2 cellular contexts compared by ENCODE assay signal in genomic region chr3:184290331-184290730, GRCh38.
TF ChIP-seq lines count a peak whose summit lies in the region.

No MANE protein-coding gene starts in this region.

TF ChIP-seq in GM23338, 12 proteins besides CTCF, POLR2A, EP300 and RAD21:
- no peak for TF ChIP-seq ZNF462 (CRISPR knock-in tag; IDR thresholded peaks at IDR 0.05)
- no peak for TF ChIP-seq NANOG (IDR thresholded peaks at IDR 0.05; ENCODE audit: borderline replicate concordance)
- TF ChIP-seq ETS1 (IDR thresholded peaks at IDR 0.05), result no peak
- TF ChIP-seq JUNB (IDR thresholded peaks at IDR 0.05; ENCODE audit: unreplicated experiment), result no peak
- TF ChIP-seq STAT1 (IDR thresholded peaks at IDR 0.05; ENCODE audit: unreplicated experiment), result no peak
- no peak for TF ChIP-seq EZH2 (IDR thresholded peaks at IDR 0.05; ENCODE audit: low read depth, unreplicated experiment)
- TF ChIP-seq EZH2phosphoT487 (IDR thresholded peaks at IDR 0.05; ENCODE audit: unreplicated experiment), result no peak
- TF ChIP-seq REST (IDR thresholded peaks at IDR 0.05; ENCODE audit: unreplicated experiment), result no peak
- TF ChIP-seq CREB1 (CRISPR knock-in tag; IDR thresholded peaks at IDR 0.05; ENCODE audit: low read depth), result no peak
- TF ChIP-seq ZNF114 (CRISPR knock-in tag; IDR thresholded peaks at IDR 0.05), result no peak
- no peak for TF ChIP-seq ZNF331 (CRISPR knock-in tag; IDR thresholded peaks at IDR 0.05; ENCODE audit: low read depth)

TF ChIP-seq in WTC11, 78 proteins besides CTCF, POLR2A, EP300 and RAD21 (continued from another document):
- TF ChIP-seq PREB (CRISPR knock-in tag; IDR thresholded peaks at IDR 0.05; ENCODE audit: borderline replicate concordance) (no peak), OVOL2 (CRISPR knock-in tag; IDR thresholded peaks at IDR 0.05; ENCODE audit: borderline replicate concordance) (no peak), ZNF671 (CRISPR knock-in tag; IDR thresholded peaks at IDR 0.05) (no peak), KAT7 (CRISPR knock-in tag; IDR thresholded peaks at IDR 0.05; ENCODE audit: borderline replicate concordance) (no peak), EMX1 (CRISPR knock-in tag; IDR thresholded peaks at IDR 0.05) (no peak), TCF7 (CRISPR knock-in tag; IDR thresholded peaks at IDR 0.05; ENCODE audit: low read depth) (no peak), AFF4 (CRISPR knock-in tag; IDR thresholded peaks at IDR 0.05; ENCODE audit: borderline replicate concordance) (no peak), FOXJ3 (CRISPR knock-in tag; IDR thresholded peaks at IDR 0.05; ENCODE audit: borderline replicate concordance) (no peak)
